In genomic region chr7:1137517-1138167, GRCh38 we compare ENCODE assay signal across 8 cellular contexts. TPM values are rescaled to one million over a fixed set of nuclear protein-coding genes. Genes with fewer than 3 reads are reported as not detected.
DNase-seq lines count a peak whose midpoint lies in the region; ATAC-seq, FAIRE-seq and TF ChIP-seq lines count a peak whose summit lies in the region.

No MANE protein-coding gene starts in this region.

- no peaks in the 10 kb centered on the region for H3K9me3 ChIP-seq in A549
- H3K9me3 ChIP-seq in right atrium auricular region, result no peaks in the 10 kb centered on the region
- H3K9me3 ChIP-seq in skeletal muscle tissue (ENCODE audit: control insufficient read depth in 3 of 3, low read length in 3 of 3), result no peaks in the 10 kb centered on the region

- POLR2A ChIA-PET in A549 (lab: Yijun Ruan, JAX), result interaction anchor here (0.9 to 2.3 kb wide), 6 partner anchors 12 to 163 kb away, joined by 3 to 17 read pairs (median 8); partner anchors contain the start of genes COX19 and ZFAND2A
- POLR2A ChIA-PET in activated CD8-positive, alpha-beta T cell treated with anti-CD3 and anti-CD28 coated beads for 36 hours (lab: Charles Lee), result interaction anchor here (0.7 to 2.2 kb wide), 12 partner anchors 12 to 194 kb away, joined by 3 to 12 read pairs (median 4); partner anchors contain the start of genes COX19, GPR146 and ZFAND2A

- no peak for FAIRE-seq in A549 (lab: Jason Lieb, UNC)

- peak overlapping the region; percentile 79 for H3K4me3 Mint-ChIP-seq in activated CD8-positive, alpha-beta T cell treated with anti-CD3 and anti-CD28 coated beads for 36 hours

- peak overlapping the region; percentile 51 to 85 (median 81) for H3K9ac ChIP-seq in skeletal muscle tissue (ENCODE audit: low read depth in 1 of 3, low read length in 3 of 3)

- H3K27ac ChIP-seq in A549, result peak overlapping the region; percentile 84 to 97
- peak overlapping the region; percentile 78 to 88 for H3K27ac ChIP-seq in right atrium auricular region
- peak overlapping the region; percentile 64 for H3K27ac ChIP-seq in skeletal muscle tissue (ENCODE audit: low read depth, low read length)

- peaks cover 6% of the 10 kb centered on the region for H3K36me3 Mint-ChIP-seq in activated CD8-positive, alpha-beta T cell treated with anti-CD3 and anti-CD28 coated beads for 36 hours (ENCODE audit: low read depth)

- peak; percentile 31 for TF ChIP-seq POLR2A in A549 (IDR thresholded peaks at IDR 0.05; ENCODE audit: low read length)

- no peak for TF ChIP-seq RAD21 in A549 (conservative IDR thresholded peaks at IDR 0.05 in 1 of 2, IDR thresholded peaks at IDR 0.05 in 1 of 2)

- H3K4me3 ChIP-seq in A549, result peak overlapping the region; percentile 70
- H3K4me3 ChIP-seq in right atrium auricular region, result peak overlapping the region; percentile 70 to 79
- H3K4me3 ChIP-seq in skeletal muscle tissue (ENCODE audit: low read length in 3 of 3), result peak overlapping the region; percentile 86 to 98 (median 92)

- peak overlapping the region; percentile 71 for H3K27ac Mint-ChIP-seq in activated CD8-positive, alpha-beta T cell treated with anti-CD3 and anti-CD28 coated beads for 36 hours

- peak overlapping the region; percentile 92 for H3K4me2 ChIP-seq in A549

- H3K27me3 ChIP-seq in right atrium auricular region (no peaks in the 10 kb centered on the region), skeletal muscle tissue (ENCODE audit: control insufficient read depth in 3 of 3, insufficient read depth in 3 of 3, low read length in 3 of 3) (no peaks in the 10 kb centered on the region)

- no peaks in the 10 kb centered on the region for H3K9me3 Mint-ChIP-seq in activated CD8-positive, alpha-beta T cell treated with anti-CD3 and anti-CD28 coated beads for 36 hours

- intact Hi-C loops in activated CD8-positive, alpha-beta T cell treated with anti-CD3 and anti-CD28 coated beads for 36 hours (cut with micrococcal nuclease), result no loop called here

- peaks cover 8% of the 10 kb centered on the region; the same call in 2 of the 3 replicates for H3K4me1 ChIP-seq in A549
- H3K4me1 ChIP-seq in right atrium auricular region, result peaks cover 0 to 18% of the 10 kb centered on the region in 2 donors
- peaks cover 12 to 14% (median 12%) of the 10 kb centered on the region in 3 donors for H3K4me1 ChIP-seq in skeletal muscle tissue (ENCODE audit: control insufficient read depth in 3 of 3, insufficient read depth in 3 of 3, low read length in 3 of 3)

- H3K4me1 Mint-ChIP-seq in activated CD8-positive, alpha-beta T cell treated with anti-CD3 and anti-CD28 coated beads for 36 hours (ENCODE audit: low read depth), result peaks cover 16% of the 10 kb centered on the region

- no peak for TF ChIP-seq EP300 in A549 (IDR thresholded peaks at IDR 0.05)

- 22% methylated on average over 16 of the region's 51 CpGs for WGBS in A549 (ENCODE audit: missing lambda C conversion rate)

- ATAC-seq in A549 (peak; percentile 84 to 90), GM18909 (IDR thresholded peaks at IDR 0.05; ENCODE audit: poor library complexity, unreplicated experiment) (peak; percentile 52), HG03103 (IDR thresholded peaks at IDR 0.05; ENCODE audit: low read depth, unreplicated experiment) (peak; percentile 48)
- ATAC-seq in activated CD8-positive, alpha-beta T cell treated with anti-CD3 and anti-CD28 coated beads for 36 hours, result peak; percentile 66

- H3K36me3 ChIP-seq in right atrium auricular region, result no peaks in the 10 kb centered on the region
- H3K36me3 ChIP-seq in skeletal muscle tissue (ENCODE audit: control insufficient read depth in 3 of 3, insufficient read depth in 3 of 3, low read length in 3 of 3), result peaks cover 0 to 3% (median 0%) of the 10 kb centered on the region in 3 donors

- TF ChIP-seq CTCF in A549 (IDR thresholded peaks at IDR 0.05) (no peak; the same call in 2 of the 3 replicates), right atrium auricular region (IDR thresholded peaks at IDR 0.05) (no peak)
- TF ChIP-seq CTCF in activated CD8-positive, alpha-beta T cell treated with anti-CD3 and anti-CD28 coated beads for 36 hours (IDR thresholded peaks at IDR 0.05), result peak; percentile 18

- CTCF ChIA-PET in A549 (lab: Yijun Ruan, JAX), result interaction anchor here (0.9 to 3.7 kb wide), 14 partner anchors 12 to 144 kb away, joined by 3 to 24 read pairs (median 8); partner anchors contain the start of gene GPER1
- CTCF ChIA-PET in activated CD8-positive, alpha-beta T cell treated with anti-CD3 and anti-CD28 coated beads for 36 hours (lab: Charles Lee), result interaction anchor here (0.6 to 5.7 kb wide), 10 partner anchors 20 to 337 kb away, joined by 3 to 32 read pairs (median 4); partner anchors contain the start of genes GPR146 and ZFAND2A

- peak in 1 of 2 experiments; percentile 16 for DNase-seq in A549 (ENCODE audit: low read depth in 1 of 2, low spot score in 1 of 2)
- peak; percentile 27 for DNase-seq in activated CD8-positive, alpha-beta T cell treated with anti-CD3 and anti-CD28 coated beads for 36 hours
- DNase-seq in right atrium auricular region (ENCODE audit: low spot score), result no peak
- DNase-seq in DMS79 treated with DMSO at 0.1 percent for 48 hours (lab: John Stamatoyannopoulos, UW), result no peak
- DNase-seq in AG08396 (ENCODE audit: low spot score), result no peak

- H3K27me3 Mint-ChIP-seq in activated CD8-positive, alpha-beta T cell treated with anti-CD3 and anti-CD28 coated beads for 36 hours, result no peaks in the 10 kb centered on the region

TF ChIP-seq in A549, 52 proteins besides CTCF, POLR2A, EP300 and RAD21:
- TF ChIP-seq HMGXB4 (CRISPR knock-in tag; IDR thresholded peaks at IDR 0.05; ENCODE audit: borderline replicate concordance) (no peak), NR3C1 (IDR thresholded peaks at IDR 0.05) (no peak), GATA3 (IDR thresholded peaks at IDR 0.05; ENCODE audit: borderline replicate concordance) (no peak), PHF8 (IDR thresholded peaks at IDR 0.05; ENCODE audit: borderline replicate concordance, low read depth) (peak; percentile 31; the same call in 1 of the 2 replicates), RNF2 (IDR thresholded peaks at IDR 0.05; ENCODE audit: borderline replicate concordance, low read depth) (no peak)
- TF ChIP-seq, protein P1, sequence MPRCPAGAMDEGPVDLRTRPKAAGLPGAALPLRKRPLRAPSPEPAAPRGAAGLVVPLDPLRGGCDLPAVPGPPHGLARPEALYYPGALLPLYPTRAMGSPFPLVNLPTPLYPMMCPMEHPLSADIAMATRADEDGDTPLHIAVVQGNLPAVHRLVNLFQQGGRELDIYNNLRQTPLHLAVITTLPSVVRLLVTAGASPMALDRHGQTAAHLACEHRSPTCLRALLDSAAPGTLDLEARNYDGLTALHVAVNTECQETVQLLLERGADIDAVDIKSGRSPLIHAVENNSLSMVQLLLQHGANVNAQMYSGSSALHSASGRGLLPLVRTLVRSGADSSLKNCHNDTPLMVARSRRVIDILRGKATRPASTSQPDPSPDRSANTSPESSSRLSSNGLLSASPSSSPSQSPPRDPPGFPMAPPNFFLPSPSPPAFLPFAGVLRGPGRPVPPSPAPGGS (IDR thresholded peaks at IDR 0.05), result 0 out of 3 replicates have a peak, but pooled peaks have one; percentile 11

RNA-seq across cellular contexts. Expression of gene ZFAND2A, which starts 22.4 kb away (rescaled TPM):
- polyA plus RNA-seq in A549 (2011; rRNA removed) (88.6 and 105 TPM in 2 replicates), A549 (2017; fragmentation: RNase III; extraction: RNeasy Plus Mini Kit Qiagen cat#74134 plus additional on column Dnase treatment) (40.7 to 44.1 TPM (median 43.7 TPM) in 3 replicates)
- polyA plus RNA-seq in A549 (2012; cell fraction: cytosol; rRNA removed), result 61.5 and 62.1 TPM in 2 replicates
- polyA plus RNA-seq in A549 (2012; cell fraction: nucleus; rRNA removed), result 34.2 and 40.6 TPM in 2 replicates
- polyA minus RNA-seq in A549 (2011; rRNA and poly(A)+ RNA removed), result 31.9 and 40.0 TPM in 2 replicates
- total RNA-seq in activated CD8-positive, alpha-beta T cell treated with anti-CD3 and anti-CD28 coated beads for 36 hours, result 10 to 100 TPM; 22.1 to 23.5 TPM
- total RNA-seq in right atrium auricular region (10 to 100 TPM; 10.2 to 16.2 TPM), skeletal muscle tissue (10.4 TPM)

RNA-seq across cellular contexts. Expression of gene GPER1, which starts 49.7 kb away (rescaled TPM):
- polyA plus RNA-seq in A549 (2011; rRNA removed) (0.23 and 0.30 TPM in 2 replicates), A549 (2017; fragmentation: RNase III; extraction: RNeasy Plus Mini Kit Qiagen cat#74134 plus additional on column Dnase treatment) (0.50 to 0.80 TPM (median 0.54 TPM) in 3 replicates)
- 0.46 and 0.70 TPM in 2 replicates for polyA plus RNA-seq in A549 (2012; cell fraction: cytosol; rRNA removed)
- 0.72 and 0.91 TPM in 2 replicates for polyA plus RNA-seq in A549 (2012; cell fraction: nucleus; rRNA removed)
- 0.44 and 0.45 TPM in 2 replicates for polyA minus RNA-seq in A549 (2011; rRNA and poly(A)+ RNA removed)
- total RNA-seq in activated CD8-positive, alpha-beta T cell treated with anti-CD3 and anti-CD28 coated beads for 36 hours, result under 1 TPM; 0.16 to 0.18 TPM
- total RNA-seq in right atrium auricular region (1 to 10 TPM; 4.6 to 6.9 TPM), skeletal muscle tissue (5.2 TPM)
